25 cellular contexts compared by ENCODE assay signal in genomic region chr6:119430820-119431219, GRCh38.
"Had no signal": no experiment of that assay in that cellular context is flagged by ENCODE, and none has a peak within 500 bp of the region (broad histone marks: within the 10 kb centered on the region; RNA-seq: fewer than 3 reads in every experiment).

No MANE protein-coding gene starts in this region.

- H3K9me3 Mint-ChIP-seq: activated naive CD8-positive, alpha-beta T cell treated with anti-CD3 and anti-CD28 coated beads, Interleukin-2, amount 10 ng/mL, durations not matched to agents 7 days and 5 days; WTC11 had no signal

- H3K4me3 Mint-ChIP-seq: activated CD8-positive, alpha-beta T cell treated with anti-CD3 and anti-CD28 coated beads, Interleukin-2, amount 10 ng/mL, durations not matched to agents 7 days and 5 days; activated naive CD8-positive, alpha-beta T cell treated with anti-CD3 and anti-CD28 coated beads, Interleukin-2, amount 10 ng/mL, durations not matched to agents 7 days and 5 days; T-helper 17 cell; WTC11 had no signal

- H3K27ac Mint-ChIP-seq: activated CD8-positive, alpha-beta T cell treated with anti-CD3 and anti-CD28 coated beads, Interleukin-2, amount 10 ng/mL, durations not matched to agents 7 days and 5 days; activated naive CD8-positive, alpha-beta T cell treated with anti-CD3 and anti-CD28 coated beads, Interleukin-2, amount 10 ng/mL, durations not matched to agents 7 days and 5 days; T-helper 17 cell; WTC11 had no signal

- H3K36me3 ChIP-seq: adrenal gland had no signal

- H3K27ac ChIP-seq: adrenal gland, body of pancreas had no signal

- H3K27me3 Mint-ChIP-seq: T-helper 17 cell had no signal

- H3K4me1 Mint-ChIP-seq: activated naive CD8-positive, alpha-beta T cell treated with anti-CD3 and anti-CD28 coated beads, Interleukin-2, amount 10 ng/mL, durations not matched to agents 7 days and 5 days; T-helper 17 cell; WTC11 had no signal

- H3K9me3 ChIP-seq: adrenal gland, body of pancreas had no signal

- H3K27me3 ChIP-seq: adrenal gland, body of pancreas had no signal

- DNase-seq: activated CD4-positive, alpha-beta T cell treated with anti-CD3 and anti-CD28 coated beads for 48 hours; activated CD4-positive, alpha-beta T cell treated with anti-CD3 and anti-CD28 coated beads, Interleukin-2, amount 50 U/mL, for 4 hours; activated CD4-positive, CD25-positive, alpha-beta regulatory T cell treated with anti-CD3 and anti-CD28 coated beads, Interleukin-2, amount 50 U/mL, for 72 hours; activated CD8-positive, alpha-beta memory T cell treated with anti-CD3 and anti-CD28 coated beads, Interleukin-2, amount 50 U/mL, for 48 hours; activated CD8-positive, alpha-beta T cell treated with anti-CD3 and anti-CD28 coated beads, Interleukin-2, amount 10 ng/mL, durations not matched to agents 7 days and 5 days; activated naive CD4-positive, alpha-beta T cell treated with anti-CD3 and anti-CD28 coated beads, Interleukin-2, amount 50 U/mL, for 16 hours; activated naive CD8-positive, alpha-beta T cell treated with anti-CD3 and anti-CD28 coated beads, Interleukin-2, amount 10 ng/mL, durations not matched to agents 7 days and 5 days; activated T-cell treated with anti-CD3 and anti-CD28 coated beads, Interleukin-2, amount 50 U/mL, for 1 hour; adrenal gland; aorta; body of pancreas; MM.1S; NCI-H1105; NCI-H1436; NCI-H1694 treated with DMSO at 0.1 percent for 48 hours; NCI-H2029 treated with DMSO at 0.1 percent for 48 hours; NCI-H345; NCI-H510A; NCI-H526 treated with DMSO at 0.1 percent for 48 hours; NCI-H82; PC-3; SHP77 treated with DMSO at 0.1 percent for 48 hours; T-helper 17 cell; T-helper 9 cell had no signal

- H3K4me3 ChIP-seq: adrenal gland, body of pancreas had no signal

- H3K4me1 ChIP-seq: adrenal gland had no signal

- H3K36me3 Mint-ChIP-seq: WTC11 had no signal
